Comparison of ENCODE assay signal across 1 cellular context in the genomic region with DNA sequence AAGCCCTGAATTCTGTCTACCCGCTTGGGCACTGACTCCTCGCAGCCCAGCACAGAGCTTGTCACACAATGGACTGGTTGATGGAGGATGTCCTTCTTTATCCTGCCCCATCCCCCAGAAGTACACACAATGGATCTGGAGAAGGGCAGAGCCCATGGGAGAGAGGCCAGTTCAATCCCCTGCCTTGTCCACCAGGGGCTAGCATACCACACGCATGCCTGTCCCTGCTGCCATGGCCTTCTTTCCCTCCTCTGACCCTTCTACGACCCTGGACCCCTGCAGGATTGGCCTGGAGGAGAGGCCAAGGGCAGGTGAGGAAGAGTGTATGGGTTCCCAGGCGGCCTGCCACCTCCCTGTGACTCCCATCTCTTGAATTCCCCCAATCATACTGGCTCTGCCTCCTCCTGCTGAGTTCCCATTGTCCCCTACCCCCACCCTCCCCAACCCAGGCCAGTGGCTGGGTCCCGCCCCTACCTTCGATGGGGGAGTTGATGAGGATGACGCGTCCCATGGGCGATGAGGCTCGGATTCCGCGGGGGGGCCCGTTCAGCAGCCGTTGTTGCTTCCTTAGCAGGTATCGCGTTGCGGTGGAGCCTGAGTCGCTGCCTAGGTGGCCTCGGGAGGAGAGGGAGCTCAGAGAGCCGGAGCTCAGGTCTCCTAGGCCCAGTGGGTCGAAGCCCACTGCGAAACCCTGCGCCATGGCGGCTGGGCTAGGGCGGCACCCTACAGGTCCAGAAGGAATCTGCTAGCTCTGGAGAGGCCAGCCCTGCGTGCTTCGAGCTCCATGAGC.
TF ChIP-seq lines count a peak whose summit lies in the region.

No MANE protein-coding gene starts in this region.

TF ChIP-seq in GM23338, 12 proteins besides CTCF, POLR2A, EP300 and RAD21:
- TF ChIP-seq, protein P1, sequence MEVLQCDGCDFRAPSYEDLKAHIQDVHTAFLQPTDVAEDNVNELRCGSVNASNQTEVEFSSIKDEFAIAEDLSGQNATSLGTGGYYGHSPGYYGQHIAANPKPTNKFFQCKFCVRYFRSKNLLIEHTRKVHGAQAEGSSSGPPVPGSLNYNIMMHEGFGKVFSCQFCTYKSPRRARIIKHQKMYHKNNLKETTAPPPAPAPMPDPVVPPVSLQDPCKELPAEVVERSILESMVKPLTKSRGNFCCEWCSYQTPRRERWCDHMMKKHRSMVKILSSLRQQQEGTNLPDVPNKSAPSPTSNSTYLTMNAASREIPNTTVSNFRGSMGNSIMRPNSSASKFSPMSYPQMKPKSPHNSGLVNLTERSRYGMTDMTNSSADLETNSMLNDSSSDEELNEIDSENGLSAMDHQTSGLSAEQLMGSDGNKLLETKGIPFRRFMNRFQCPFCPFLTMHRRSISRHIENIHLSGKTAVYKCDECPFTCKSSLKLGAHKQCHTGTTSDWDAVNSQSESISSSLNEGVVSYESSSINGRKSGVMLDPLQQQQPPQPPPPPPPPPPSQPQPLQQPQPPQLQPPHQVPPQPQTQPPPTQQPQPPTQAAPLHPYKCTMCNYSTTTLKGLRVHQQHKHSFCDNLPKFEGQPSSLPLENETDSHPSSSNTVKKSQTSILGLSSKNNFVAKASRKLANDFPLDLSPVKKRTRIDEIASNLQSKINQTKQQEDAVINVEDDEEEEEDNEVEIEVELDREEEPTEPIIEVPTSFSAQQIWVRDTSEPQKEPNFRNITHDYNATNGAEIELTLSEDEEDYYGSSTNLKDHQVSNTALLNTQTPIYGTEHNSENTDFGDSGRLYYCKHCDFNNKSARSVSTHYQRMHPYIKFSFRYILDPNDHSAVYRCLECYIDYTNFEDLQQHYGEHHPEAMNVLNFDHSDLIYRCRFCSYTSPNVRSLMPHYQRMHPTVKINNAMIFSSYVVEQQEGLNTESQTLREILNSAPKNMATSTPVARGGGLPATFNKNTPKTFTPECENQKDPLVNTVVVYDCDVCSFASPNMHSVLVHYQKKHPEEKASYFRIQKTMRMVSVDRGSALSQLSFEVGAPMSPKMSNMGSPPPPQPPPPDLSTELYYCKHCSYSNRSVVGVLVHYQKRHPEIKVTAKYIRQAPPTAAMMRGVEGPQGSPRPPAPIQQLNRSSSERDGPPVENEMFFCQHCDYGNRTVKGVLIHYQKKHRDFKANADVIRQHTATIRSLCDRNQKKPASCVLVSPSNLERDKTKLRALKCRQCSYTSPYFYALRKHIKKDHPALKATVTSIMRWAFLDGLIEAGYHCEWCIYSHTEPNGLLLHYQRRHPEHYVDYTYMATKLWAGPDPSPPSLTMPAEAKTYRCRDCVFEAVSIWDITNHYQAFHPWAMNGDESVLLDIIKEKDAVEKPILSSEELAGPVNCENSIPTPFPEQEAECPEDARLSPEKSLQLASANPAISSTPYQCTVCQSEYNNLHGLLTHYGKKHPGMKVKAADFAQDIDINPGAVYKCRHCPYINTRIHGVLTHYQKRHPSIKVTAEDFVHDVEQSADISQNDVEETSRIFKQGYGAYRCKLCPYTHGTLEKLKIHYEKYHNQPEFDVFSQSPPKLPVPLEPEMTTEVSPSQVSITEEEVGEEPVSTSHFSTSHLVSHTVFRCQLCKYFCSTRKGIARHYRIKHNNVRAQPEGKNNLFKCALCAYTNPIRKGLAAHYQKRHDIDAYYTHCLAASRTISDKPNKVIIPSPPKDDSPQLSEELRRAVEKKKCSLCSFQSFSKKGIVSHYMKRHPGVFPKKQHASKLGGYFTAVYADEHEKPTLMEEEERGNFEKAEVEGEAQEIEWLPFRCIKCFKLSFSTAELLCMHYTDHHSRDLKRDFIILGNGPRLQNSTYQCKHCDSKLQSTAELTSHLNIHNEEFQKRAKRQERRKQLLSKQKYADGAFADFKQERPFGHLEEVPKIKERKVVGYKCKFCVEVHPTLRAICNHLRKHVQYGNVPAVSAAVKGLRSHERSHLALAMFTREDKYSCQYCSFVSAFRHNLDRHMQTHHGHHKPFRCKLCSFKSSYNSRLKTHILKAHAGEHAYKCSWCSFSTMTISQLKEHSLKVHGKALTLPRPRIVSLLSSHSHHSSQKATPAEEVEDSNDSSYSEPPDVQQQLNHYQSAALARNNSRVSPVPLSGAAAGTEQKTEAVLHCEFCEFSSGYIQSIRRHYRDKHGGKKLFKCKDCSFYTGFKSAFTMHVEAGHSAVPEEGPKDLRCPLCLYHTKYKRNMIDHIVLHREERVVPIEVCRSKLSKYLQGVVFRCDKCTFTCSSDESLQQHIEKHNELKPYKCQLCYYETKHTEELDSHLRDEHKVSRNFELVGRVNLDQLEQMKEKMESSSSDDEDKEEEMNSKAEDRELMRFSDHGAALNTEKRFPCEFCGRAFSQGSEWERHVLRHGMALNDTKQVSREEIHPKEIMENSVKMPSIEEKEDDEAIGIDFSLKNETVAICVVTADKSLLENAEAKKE (CRISPR knock-in tag; IDR thresholded peaks at IDR 0.05): no peak
- TF ChIP-seq ZNF331 (CRISPR knock-in tag; IDR thresholded peaks at IDR 0.05; ENCODE audit: low read depth): no peak
- TF ChIP-seq EZH2phosphoT487 (IDR thresholded peaks at IDR 0.05; ENCODE audit: unreplicated experiment): no peak
- no peak for TF ChIP-seq STAT1 (IDR thresholded peaks at IDR 0.05; ENCODE audit: unreplicated experiment)
- no peak for TF ChIP-seq CREB1 (CRISPR knock-in tag; IDR thresholded peaks at IDR 0.05; ENCODE audit: low read depth)
- TF ChIP-seq EZH2 (IDR thresholded peaks at IDR 0.05; ENCODE audit: low read depth, unreplicated experiment): no peak
- TF ChIP-seq NANOG (IDR thresholded peaks at IDR 0.05; ENCODE audit: borderline replicate concordance): no peak
- TF ChIP-seq ZNF114 (CRISPR knock-in tag; IDR thresholded peaks at IDR 0.05): no peak
- no peak for TF ChIP-seq JUNB (IDR thresholded peaks at IDR 0.05; ENCODE audit: unreplicated experiment)
- TF ChIP-seq POLR2AphosphoS5 (IDR thresholded peaks at IDR 0.05; ENCODE audit: low read depth): no peak
- TF ChIP-seq, protein P2, sequence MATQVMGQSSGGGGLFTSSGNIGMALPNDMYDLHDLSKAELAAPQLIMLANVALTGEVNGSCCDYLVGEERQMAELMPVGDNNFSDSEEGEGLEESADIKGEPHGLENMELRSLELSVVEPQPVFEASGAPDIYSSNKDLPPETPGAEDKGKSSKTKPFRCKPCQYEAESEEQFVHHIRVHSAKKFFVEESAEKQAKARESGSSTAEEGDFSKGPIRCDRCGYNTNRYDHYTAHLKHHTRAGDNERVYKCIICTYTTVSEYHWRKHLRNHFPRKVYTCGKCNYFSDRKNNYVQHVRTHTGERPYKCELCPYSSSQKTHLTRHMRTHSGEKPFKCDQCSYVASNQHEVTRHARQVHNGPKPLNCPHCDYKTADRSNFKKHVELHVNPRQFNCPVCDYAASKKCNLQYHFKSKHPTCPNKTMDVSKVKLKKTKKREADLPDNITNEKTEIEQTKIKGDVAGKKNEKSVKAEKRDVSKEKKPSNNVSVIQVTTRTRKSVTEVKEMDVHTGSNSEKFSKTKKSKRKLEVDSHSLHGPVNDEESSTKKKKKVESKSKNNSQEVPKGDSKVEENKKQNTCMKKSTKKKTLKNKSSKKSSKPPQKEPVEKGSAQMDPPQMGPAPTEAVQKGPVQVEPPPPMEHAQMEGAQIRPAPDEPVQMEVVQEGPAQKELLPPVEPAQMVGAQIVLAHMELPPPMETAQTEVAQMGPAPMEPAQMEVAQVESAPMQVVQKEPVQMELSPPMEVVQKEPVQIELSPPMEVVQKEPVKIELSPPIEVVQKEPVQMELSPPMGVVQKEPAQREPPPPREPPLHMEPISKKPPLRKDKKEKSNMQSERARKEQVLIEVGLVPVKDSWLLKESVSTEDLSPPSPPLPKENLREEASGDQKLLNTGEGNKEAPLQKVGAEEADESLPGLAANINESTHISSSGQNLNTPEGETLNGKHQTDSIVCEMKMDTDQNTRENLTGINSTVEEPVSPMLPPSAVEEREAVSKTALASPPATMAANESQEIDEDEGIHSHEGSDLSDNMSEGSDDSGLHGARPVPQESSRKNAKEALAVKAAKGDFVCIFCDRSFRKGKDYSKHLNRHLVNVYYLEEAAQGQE (IDR thresholded peaks at IDR 0.05; ENCODE audit: unreplicated experiment): no peak
- TF ChIP-seq, protein P3, sequence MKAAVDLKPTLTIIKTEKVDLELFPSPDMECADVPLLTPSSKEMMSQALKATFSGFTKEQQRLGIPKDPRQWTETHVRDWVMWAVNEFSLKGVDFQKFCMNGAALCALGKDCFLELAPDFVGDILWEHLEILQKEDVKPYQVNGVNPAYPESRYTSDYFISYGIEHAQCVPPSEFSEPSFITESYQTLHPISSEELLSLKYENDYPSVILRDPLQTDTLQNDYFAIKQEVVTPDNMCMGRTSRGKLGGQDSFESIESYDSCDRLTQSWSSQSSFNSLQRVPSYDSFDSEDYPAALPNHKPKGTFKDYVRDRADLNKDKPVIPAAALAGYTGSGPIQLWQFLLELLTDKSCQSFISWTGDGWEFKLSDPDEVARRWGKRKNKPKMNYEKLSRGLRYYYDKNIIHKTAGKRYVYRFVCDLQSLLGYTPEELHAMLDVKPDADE (IDR thresholded peaks at IDR 0.05): no peak
